In the genomic region with DNA sequence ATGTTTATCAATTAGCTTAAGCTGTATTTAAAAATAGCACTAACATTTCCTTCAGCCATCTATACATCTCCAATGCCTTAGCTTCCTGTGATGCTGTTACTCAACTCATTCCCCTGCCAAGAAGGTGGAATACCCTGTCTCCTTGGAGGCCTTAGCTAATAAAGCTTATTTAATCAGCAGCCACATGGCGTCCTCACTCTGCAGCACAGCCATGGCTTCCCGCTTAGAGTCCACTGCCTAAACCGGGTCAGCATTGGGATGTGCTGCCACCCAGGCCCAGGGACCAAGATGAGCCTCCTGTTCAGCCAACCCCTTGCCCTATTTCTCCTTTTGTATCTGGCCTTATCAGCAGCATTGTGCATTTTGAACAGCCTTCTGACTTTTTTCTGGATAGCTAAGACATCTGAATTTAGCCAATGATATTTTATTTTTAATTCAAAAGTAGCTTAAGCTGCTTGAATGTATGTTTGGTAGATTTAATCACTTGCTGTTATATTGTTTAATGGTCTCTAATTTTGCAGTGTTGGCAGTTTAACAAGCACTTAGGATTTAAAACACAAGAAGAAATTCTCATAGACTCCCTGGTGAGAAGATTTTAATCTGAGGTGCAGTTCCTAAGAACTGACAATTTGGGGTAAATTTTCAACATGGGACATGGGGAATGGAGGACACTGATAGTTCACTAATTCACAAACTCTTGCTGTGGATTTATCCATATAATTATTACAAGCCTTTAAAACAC, we compare ENCODE assay signal across 10 cellular contexts.
A peak's percentile ranks its signal among the peaks of the same experiment; 100 is the strongest.
DNase-seq lines count a peak whose midpoint lies in the region; ATAC-seq and TF ChIP-seq lines count a peak whose summit lies in the region.
"Had no signal": no experiment of that assay in that cellular context is flagged by ENCODE, and none has a peak within 500 bp of the region (broad histone marks: within the 10 kb centered on the region; RNA-seq: fewer than 3 reads in every experiment).

No MANE protein-coding gene starts in this region.

- H3K4me1 Mint-ChIP-seq in type B pancreatic cell (ENCODE audit: unreplicated experiment): peaks cover 31% of the 10 kb centered on the region

- TF ChIP-seq CTCF in brain microvascular endothelial cell (IDR thresholded peaks at IDR 0.05; ENCODE audit: low read depth, low read length, missing control alignments) (no peak), left lung (IDR thresholded peaks at IDR 0.05) (no peak), type B pancreatic cell (conservative IDR thresholded peaks at IDR 0.05) (no peak), colonic mucosa (IDR thresholded peaks at IDR 0.05) (no peak)

- H3K36me3 Mint-ChIP-seq in type B pancreatic cell: no peaks in the 10 kb centered on the region

- H3K4me1 ChIP-seq in left lung (peaks cover 15 to 20% of the 10 kb centered on the region in 2 donors), colonic mucosa (peaks cover 4% of the 10 kb centered on the region)

- peak overlapping the region; percentile 67 for H3K27ac Mint-ChIP-seq in type B pancreatic cell
- H3K27ac Mint-ChIP-seq: B cell; T-helper 1 cell treated with Interleukin-12 subunit alpha and Interleukin-12 subunit beta and Interleukin-4 antibody, amounts not matched to agents 30 μg/mL and 1 μg/mL, for 36 hours had no signal

- in situ Hi-C loops in brain microvascular endothelial cell (cut with HindIII; ENCODE audit: low pct_ligation_motif_present, low sequenced_read_pairs): no loop called here

- ATAC-seq in left lung: peak; percentile 57

- H3K27me3 Mint-ChIP-seq in type B pancreatic cell: no peaks in the 10 kb centered on the region
- H3K27me3 Mint-ChIP-seq: B cell had no signal

- no peaks in the 10 kb centered on the region for H3K36me3 ChIP-seq in brain microvascular endothelial cell (replicated peaks)
- no peaks in the 10 kb centered on the region for H3K36me3 ChIP-seq in left lung
- H3K36me3 ChIP-seq in colonic mucosa: no peaks in the 10 kb centered on the region

- H3K9me3 ChIP-seq in left lung (no peaks in the 10 kb centered on the region), colonic mucosa (no peaks in the 10 kb centered on the region)

- peak overlapping the region; percentile 63 for H3K27ac ChIP-seq in brain microvascular endothelial cell
- peak overlapping the region; percentile 42 to 75 for H3K27ac ChIP-seq in left lung
- H3K27ac ChIP-seq in colonic mucosa: no peak overlapping the region

- no peaks in the 10 kb centered on the region for H3K27me3 ChIP-seq in brain microvascular endothelial cell (replicated peaks)
- H3K27me3 ChIP-seq in left lung: no peaks in the 10 kb centered on the region
- no peaks in the 10 kb centered on the region for H3K27me3 ChIP-seq in colonic mucosa

- DNase-seq in NCI-H748 (lab: John Stamatoyannopoulos, UW; ENCODE audit: unreplicated experiment) (peak; percentile 12), NCI-H748 treated with DMSO at 0.1 percent for 48 hours (lab: John Stamatoyannopoulos, UW) (no peak), brain microvascular endothelial cell (peak; percentile 65), left lung (peak in 1 of 2 donors; percentile 39), type B pancreatic cell (ENCODE audit: extremely low spot score, unreplicated experiment) (no peak), colonic mucosa (no peak), NCI-H1105 (lab: John Stamatoyannopoulos, UW) (no peak), hippocampal formation (lab: John Stamatoyannopoulos, UW) (no peak)

- H3K4me3 ChIP-seq in brain microvascular endothelial cell (ENCODE audit: low read depth, low read length) (no peak overlapping the region), left lung (no peak overlapping the region), colonic mucosa (no peak overlapping the region)

- no peak overlapping the region for H3K4me3 Mint-ChIP-seq in type B pancreatic cell
- H3K4me3 Mint-ChIP-seq: B cell; T-helper 1 cell treated with Interleukin-12 subunit alpha and Interleukin-12 subunit beta and Interleukin-4 antibody, amounts not matched to agents 30 μg/mL and 1 μg/mL, for 36 hours had no signal

- H3K9me3 Mint-ChIP-seq in type B pancreatic cell: no peaks in the 10 kb centered on the region
- H3K9me3 Mint-ChIP-seq: T-helper 1 cell treated with Interleukin-12 subunit alpha and Interleukin-12 subunit beta and Interleukin-4 antibody, amounts not matched to agents 30 μg/mL and 1 μg/mL, for 36 hours had no signal

- intact Hi-C loops in left lung (cut with DNase I) (no loop called here), colonic mucosa (cut with DNase I) (loop anchor here (5.0 to 10.0 kb wide), 3 partner anchors 320 to 738 kb away; a partner anchor contains a TSS)

- no peak overlapping the region for H3K9ac ChIP-seq in colonic mucosa (ENCODE audit: low read depth in 2 of 2, low read length in 2 of 2)

Comparison
In these comparisons a context has a peak if more than half of its experiments do, and no peak if none do; other contexts are left out.
1. DNase-seq: peak in NCI-H748 (single experiment) and brain microvascular endothelial cell (single experiment); none in NCI-H748 treated with DMSO at 0.1 percent for 48 hours (single experiment), type B pancreatic cell (single experiment), colonic mucosa (single experiment), NCI-H1105 (single experiment) and hippocampal formation (0 of 2).